ENCODE assay signal across 8 cellular contexts in the genomic region with DNA sequence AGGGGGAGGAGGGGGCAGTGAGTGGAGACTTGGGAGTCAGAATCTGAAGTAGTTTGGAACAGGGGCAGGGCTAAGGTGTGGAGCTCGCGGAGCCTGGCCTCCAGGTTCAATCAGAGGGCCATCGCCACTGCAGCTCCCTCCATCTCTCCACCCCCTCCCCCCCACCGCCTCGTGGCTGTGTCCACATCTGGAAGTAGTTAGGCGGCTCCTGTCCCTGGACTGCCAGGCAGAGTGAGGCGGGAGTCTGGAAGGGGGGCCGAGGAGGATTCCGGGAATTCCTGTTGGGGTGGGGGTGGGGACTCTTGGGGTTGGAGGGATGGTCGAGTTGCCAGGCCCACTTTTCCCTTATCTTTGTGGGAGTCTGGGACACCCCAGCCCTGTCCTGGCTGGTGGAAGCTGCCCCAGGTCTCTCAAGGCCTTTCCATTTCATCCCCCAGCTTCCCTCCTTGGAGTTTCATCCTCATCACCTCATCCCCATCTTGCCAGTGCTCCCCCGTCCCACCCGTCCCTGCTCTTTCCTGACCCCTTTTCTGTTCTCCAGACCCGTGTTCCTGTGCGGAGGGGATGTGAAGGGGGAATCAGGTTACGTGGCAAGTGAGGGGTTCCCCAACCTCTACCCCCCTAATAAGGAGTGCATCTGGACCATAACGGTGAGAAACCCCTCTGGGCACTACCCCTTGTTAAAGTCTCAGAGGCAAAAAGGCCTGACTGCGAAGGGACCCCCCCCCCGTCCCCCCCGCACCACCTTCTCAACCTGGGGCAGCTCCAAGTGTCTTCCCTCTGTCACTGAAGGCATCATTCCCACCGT. TPM values are rescaled to one million over a fixed set of nuclear protein-coding genes. Genes with fewer than 3 reads are reported as not detected.
DNase-seq lines count a peak whose midpoint lies in the region; ATAC-seq, FAIRE-seq and TF ChIP-seq lines count a peak whose summit lies in the region.

No MANE protein-coding gene starts in this region.

- H3K27ac ChIP-seq in GM12878 (ENCODE audit: control insufficient read depth, insufficient read depth) (no peak overlapping the region), liver (ENCODE audit: low read depth in 1 of 2, low read length in 2 of 2) (peak overlapping the region; percentile 43 to 47)

- H3K4me2 ChIP-seq in GM12878 (ENCODE audit: control insufficient read depth, insufficient read depth): peak overlapping the region; percentile 99; the same call in 1 of the 2 replicates

- no peak for FAIRE-seq in GM12878 (lab: Jason Lieb, UNC)

- in situ Hi-C loops in GM12878 (cut with MboI): no loop called here

- H3K27me3 ChIP-seq in GM12878 (replicated peaks in 1 of 2; ENCODE audit: control insufficient read depth in 2 of 2, insufficient read depth in 2 of 2, low read length in 1 of 2): peaks cover 2 to 5% of the 10 kb centered on the region in 2 experiments; a peak in 2 of 4 replicates
- no peaks in the 10 kb centered on the region for H3K27me3 ChIP-seq in liver (ENCODE audit: control insufficient read depth in 4 of 4, insufficient read depth in 4 of 4, low read length in 3 of 4)

- H3K36me3 ChIP-seq in GM12878 (ENCODE audit: control insufficient read depth in 2 of 2, insufficient read depth in 2 of 2, low read length in 1 of 2): no peaks in the 10 kb centered on the region
- H3K36me3 ChIP-seq in liver (ENCODE audit: control insufficient read depth in 4 of 4, insufficient read depth in 3 of 4, low read depth in 1 of 4, low read length in 3 of 4): no peaks in the 10 kb centered on the region

- H3K9me3 Mint-ChIP-seq in activated naive CD4-positive, alpha-beta T cell treated with anti-CD3 and anti-CD28 coated beads for 36 hours: no peaks in the 10 kb centered on the region

- H3K27me3 Mint-ChIP-seq in activated naive CD4-positive, alpha-beta T cell treated with anti-CD3 and anti-CD28 coated beads for 36 hours (ENCODE audit: low read depth): no peaks in the 10 kb centered on the region

- no peak for TF ChIP-seq POLR2A in GM12878 (IDR thresholded peaks at IDR 0.05; ENCODE audit: low read depth, low read length)

- ATAC-seq in GM12878 (no peak), HG03159 (IDR thresholded peaks at IDR 0.05; ENCODE audit: unreplicated experiment) (no peak), HG03135 (IDR thresholded peaks at IDR 0.05; ENCODE audit: unreplicated experiment) (no peak)

- POLR2A ChIA-PET in GM12878 (lab: Charles Lee): interaction anchor here (0.6 to 1.1 kb wide), 4 partner anchors 9 to 89 kb away, joined by 3 to 4 read pairs (median 4); a partner anchor contains a TSS

- H3K4me3 ChIP-seq in GM12878: no peak overlapping the region
- peak overlapping the region in 1 of 3 donors; percentile 30 for H3K4me3 ChIP-seq in liver (ENCODE audit: low read depth in 1 of 3, low read length in 3 of 3)

- peaks cover 10% of the 10 kb centered on the region for H3K4me1 ChIP-seq in GM12878 (ENCODE audit: control insufficient read depth, insufficient read depth, low read length)
- peaks cover 8 to 37% (median 21%) of the 10 kb centered on the region in 4 donors for H3K4me1 ChIP-seq in liver (ENCODE audit: control insufficient read depth in 4 of 4, insufficient read depth in 4 of 4, low read length in 3 of 4)

- DNase-seq in activated naive CD4-positive, alpha-beta T cell treated with anti-CD3 and anti-CD28 coated beads for 36 hours: no peak
- no peak for DNase-seq in activated naive CD4-positive, alpha-beta T cell (lab: John Stamatoyannopoulos, UW)
- no peak for DNase-seq in GM12878 (ENCODE audit: low read depth, low spot score)
- DNase-seq in ureter (ENCODE audit: low spot score): peak; percentile 89
- DNase-seq in NCI-H82 treated with DMSO at 0.1 percent for 48 hours (lab: John Stamatoyannopoulos, UW; ENCODE audit: unreplicated experiment): no peak

- SMC1A ChIA-PET in GM12878 (lab: Charles Lee; ENCODE audit: uncharacterized antibody, unreplicated experiment): interaction anchor here (1.3 kb wide), 1 partner anchor 18 kb away, joined by 6 read pairs; a partner anchor contains a TSS

- TF ChIP-seq RAD21 in GM12878 (IDR thresholded peaks at IDR 0.05; ENCODE audit: insufficient read depth, low read depth, low read length) (no peak), liver (IDR thresholded peaks at IDR 0.05) (no peak)

- peaks cover 12% of the 10 kb centered on the region for H3K4me1 Mint-ChIP-seq in activated naive CD4-positive, alpha-beta T cell treated with anti-CD3 and anti-CD28 coated beads for 36 hours (ENCODE audit: low read depth)

- 71% methylated on average over 15 of the region's 20 CpGs for WGBS in GM12878 (ENCODE audit: insufficient coverage, insufficient replicate concordance, low lambda C conversion rate, missing lambda C conversion rate)
- 51% methylated on average over 20 of the region's 20 CpGs for WGBS in liver

- no peaks in the 10 kb centered on the region for H3K79me2 ChIP-seq in GM12878 (ENCODE audit: control insufficient read depth, insufficient read depth, low read length)

- no peak for TF ChIP-seq EP300 in GM12878 (IDR thresholded peaks at IDR 0.05; ENCODE audit: borderline replicate concordance in 1 of 2, control insufficient read depth in 1 of 2, low read depth in 2 of 2, low read length in 2 of 2)

- RAD21 ChIA-PET in GM12878 (lab: Charles Lee; ENCODE audit: unreplicated experiment): interaction anchor here (0.6 to 1.4 kb wide), 3 partner anchors 17 to 103 kb away, joined by 3 to 4 read pairs (median 3); a partner anchor contains a TSS

- H2AFZ ChIP-seq in GM12878 (ENCODE audit: control insufficient read depth, low read depth, low read length): no peak overlapping the region

- no peak overlapping the region for H3K9ac ChIP-seq in GM12878 (ENCODE audit: control insufficient read depth, insufficient read depth, low read length)
- no peak overlapping the region for H3K9ac ChIP-seq in liver (ENCODE audit: low read depth in 1 of 2, low read length in 2 of 2)

- H3K36me3 Mint-ChIP-seq in activated naive CD4-positive, alpha-beta T cell treated with anti-CD3 and anti-CD28 coated beads for 36 hours (ENCODE audit: low read depth): no peaks in the 10 kb centered on the region

- no peak overlapping the region for H3K27ac Mint-ChIP-seq in activated naive CD4-positive, alpha-beta T cell treated with anti-CD3 and anti-CD28 coated beads for 36 hours

- H4K20me1 ChIP-seq in GM12878 (ENCODE audit: control insufficient read depth, insufficient read depth): no peaks in the 10 kb centered on the region

- H3K4me3 Mint-ChIP-seq in activated naive CD4-positive, alpha-beta T cell treated with anti-CD3 and anti-CD28 coated beads for 36 hours: peak overlapping the region; percentile 75

- H3K9me3 ChIP-seq in GM12878 (replicated peaks; ENCODE audit: control insufficient read depth, insufficient read depth, low read length): no peaks in the 10 kb centered on the region
- H3K9me3 ChIP-seq in liver (ENCODE audit: control insufficient read depth in 4 of 4, low read length in 3 of 4): no peaks in the 10 kb centered on the region

- no TSS peak for BruUV-seq in GM12878 (replicated peaks; lab: Mats Ljungman, UMichigan)

- CTCF ChIA-PET in activated naive CD4-positive, alpha-beta T cell treated with anti-CD3 and anti-CD28 coated beads for 36 hours (lab: Charles Lee): interaction anchor here (1.2 to 1.7 kb wide), 3 partner anchors 89 to 123 kb away, joined by 3 to 8 read pairs (median 4); a partner anchor contains a TSS
- CTCF ChIA-PET in GM12878 (lab: Yijun Ruan, JAX): interaction anchor here (1.5 to 2.2 kb wide), 4 partner anchors 9 to 87 kb away, joined by 4 to 6 read pairs (median 4); a partner anchor contains a TSS

- intact Hi-C loops in activated naive CD4-positive, alpha-beta T cell treated with anti-CD3 and anti-CD28 coated beads for 36 hours (cut with micrococcal nuclease): no loop called here
- intact Hi-C loops in GM12878 (cut with micrococcal nuclease; ENCODE audit: unreplicated experiment): no loop called here

- TF ChIP-seq CTCF in GM12878 (IDR thresholded peaks at IDR 0.05 in 2 of 3, conservative IDR thresholded peaks at IDR 0.05 in 1 of 3; ENCODE audit: control insufficient read depth in 2 of 3, extremely low read depth in 1 of 3, insufficient read depth in 1 of 3, low read depth in 3 of 3, low read length in 3 of 3) (no peak), liver (IDR thresholded peaks at IDR 0.05; ENCODE audit: low read depth, low read length, missing input control) (no peak)

RNA-seq across cellular contexts. Expression of a gene that starts 0.9 kb away (rescaled TPM):
- 1 to 10 TPM; 5.8 to 6.8 TPM for total RNA-seq in activated naive CD4-positive, alpha-beta T cell treated with anti-CD3 and anti-CD28 coated beads for 36 hours
- 1.6 TPM in 1 of 2 replicates, not detected in the other for total RNA-seq in GM12878 (2013; cell fraction: nucleolus; rRNA removed)
- total RNA-seq in GM12878 (2014; rRNA removed) (0.85 and 0.87 TPM in 2 replicates), GM12878 (2014; rRNA removed; fragmentation: Illumina TruSeq; extraction: Trizol) (0.32 and 0.40 TPM in 2 replicates), GM12878 (2021) (2.5 and 3.4 TPM in 2 replicates), liver (10 to 100 TPM in 1 of 2 donors, 1 to 10 TPM in 1; 6.7 to 13.1 TPM), ureter (76.4 TPM)
- 1.1 TPM for polyA plus RNA-seq in GM12878 (2011; ENCODE audit: low read depth)
- polyA plus RNA-seq in GM12878 (2011; rRNA removed) (0.56 and 0.88 TPM in 2 replicates), GM12878 (2014; fragmentation: Illumina TruSeq; extraction: Trizol) (0.57 and 1.0 TPM in 2 replicates), GM12878 (2014; fragmentation: Nextera tagmentation; extraction: Ambion mirVana) (under 1 TPM; 0.27 to 0.45 TPM), GM12878 (2014; rRNA removed) (2.2 and 2.9 TPM in 2 replicates), GM12878 (2016; fragmentation: Nextera tagmentation; extraction: Ambion mirVana) (1 to 10 TPM; 1.8 to 2.7 TPM), liver (10 to 100 TPM; 10.4 to 38.2 TPM)
- polyA plus RNA-seq in GM12878 (2011; cell fraction: cytosol; rRNA removed): 1.1 and 1.4 TPM in 2 replicates
- polyA plus RNA-seq in GM12878 (2011; cell fraction: nucleus; rRNA removed): 8.6 and 9.6 TPM in 2 replicates
- 4.3 and 5.7 TPM in 2 replicates for polyA plus RNA-seq in GM12878 (2012)
- 0.36 TPM in 1 of 2 replicates, not detected in the other for polyA minus RNA-seq in GM12878 (2011; rRNA and poly(A)+ RNA removed)
- not detected in 2 replicates for polyA minus RNA-seq in GM12878 (2011; cell fraction: cytosol; rRNA and poly(A)+ RNA removed)
- 1.8 and 2.7 TPM in 2 replicates for polyA minus RNA-seq in GM12878 (2011; cell fraction: nucleus; rRNA and poly(A)+ RNA removed)

RNA-seq across cellular contexts. Expression of a gene that starts 9.2 kb away (rescaled TPM):
- total RNA-seq in activated naive CD4-positive, alpha-beta T cell treated with anti-CD3 and anti-CD28 coated beads for 36 hours: 10 to 100 TPM; 12.3 to 13.0 TPM
- total RNA-seq in GM12878 (2013; cell fraction: nucleolus; rRNA removed): 2.1 and 2.3 TPM in 2 replicates
- total RNA-seq in GM12878 (2014; rRNA removed) (4.4 and 6.7 TPM in 2 replicates), GM12878 (2014; rRNA removed; fragmentation: Illumina TruSeq; extraction: Trizol) (1.8 and 2.6 TPM in 2 replicates), GM12878 (2021) (7.7 and 7.8 TPM in 2 replicates), liver (1 to 10 TPM; 3.5 to 6.3 TPM), ureter (18.0 TPM)
- polyA plus RNA-seq in GM12878 (2011; ENCODE audit: low read depth): 4.1 TPM
- polyA plus RNA-seq in GM12878 (2011; rRNA removed) (0.71 and 1.7 TPM in 2 replicates), GM12878 (2014; fragmentation: Illumina TruSeq; extraction: Trizol) (1.2 and 2.9 TPM in 2 replicates), GM12878 (2014; fragmentation: Nextera tagmentation; extraction: Ambion mirVana) (1 to 10 TPM in 1 of 2 experiments, under 1 TPM in 1; 0.61 to 1.2 TPM), GM12878 (2014; rRNA removed) (5.3 and 9.0 TPM in 2 replicates), GM12878 (2016; fragmentation: Nextera tagmentation; extraction: Ambion mirVana) (10 to 100 TPM in 1 of 2 experiments, 1 to 10 TPM in 1; 9.3 to 13.6 TPM), liver (10 to 100 TPM; 10.8 to 15.7 TPM)
- polyA plus RNA-seq in GM12878 (2011; cell fraction: cytosol; rRNA removed): 2.7 and 3.3 TPM in 2 replicates
- 8.5 and 8.7 TPM in 2 replicates for polyA plus RNA-seq in GM12878 (2011; cell fraction: nucleus; rRNA removed)
- 11.0 and 11.9 TPM in 2 replicates for polyA plus RNA-seq in GM12878 (2012)
- polyA minus RNA-seq in GM12878 (2011; rRNA and poly(A)+ RNA removed): 0.29 and 2.3 TPM in 2 replicates
- 1.4 and 2.8 TPM in 2 replicates for polyA minus RNA-seq in GM12878 (2011; cell fraction: cytosol; rRNA and poly(A)+ RNA removed)
- 2.3 and 3.0 TPM in 2 replicates for polyA minus RNA-seq in GM12878 (2011; cell fraction: nucleus; rRNA and poly(A)+ RNA removed)

RNA-seq across cellular contexts. Expression of a gene that starts 17.0 kb away (rescaled TPM):
- total RNA-seq in activated naive CD4-positive, alpha-beta T cell treated with anti-CD3 and anti-CD28 coated beads for 36 hours: 1 to 10 TPM; 1.5 to 2.6 TPM
- 1.7 and 2.4 TPM in 2 replicates for total RNA-seq in GM12878 (2013; cell fraction: nucleolus; rRNA removed)
- total RNA-seq in GM12878 (2014; rRNA removed) (0.11 and 0.16 TPM in 2 replicates), GM12878 (2014; rRNA removed; fragmentation: Illumina TruSeq; extraction: Trizol) (0.23 and 0.31 TPM in 2 replicates), GM12878 (2021) (not detected in 2 replicates), liver (1 to 10 TPM in 1 of 2 donors, under 1 TPM in 1; 0.67 to 1.3 TPM), ureter (0.29 TPM)
- not detected for polyA plus RNA-seq in GM12878 (2011; ENCODE audit: low read depth)
- polyA plus RNA-seq in GM12878 (2011; rRNA removed) (0.78 and 0.96 TPM in 2 replicates), GM12878 (2014; fragmentation: Illumina TruSeq; extraction: Trizol) (0.24 TPM in 1 of 2 replicates, not detected in the other), GM12878 (2014; fragmentation: Nextera tagmentation; extraction: Ambion mirVana) (not detected), GM12878 (2014; rRNA removed) (0.30 and 0.60 TPM in 2 replicates), GM12878 (2016; fragmentation: Nextera tagmentation; extraction: Ambion mirVana) (under 1 TPM in 1 of 2 experiments, not detected in 1; 0.19 TPM), liver (under 1 TPM; 0.25 to 0.32 TPM)
- 0.74 and 0.88 TPM in 2 replicates for polyA plus RNA-seq in GM12878 (2011; cell fraction: cytosol; rRNA removed)
- polyA plus RNA-seq in GM12878 (2011; cell fraction: nucleus; rRNA removed): 2.2 and 2.8 TPM in 2 replicates
- polyA plus RNA-seq in GM12878 (2012): 0.09 and 0.48 TPM in 2 replicates
- 1.2 and 2.0 TPM in 2 replicates for polyA minus RNA-seq in GM12878 (2011; rRNA and poly(A)+ RNA removed)
- not detected in 2 replicates for polyA minus RNA-seq in GM12878 (2011; cell fraction: cytosol; rRNA and poly(A)+ RNA removed)
- 0.73 and 1.2 TPM in 2 replicates for polyA minus RNA-seq in GM12878 (2011; cell fraction: nucleus; rRNA and poly(A)+ RNA removed)

RNA-seq across cellular contexts. Expression of a gene that starts 17.2 kb away (rescaled TPM):
- total RNA-seq in activated naive CD4-positive, alpha-beta T cell treated with anti-CD3 and anti-CD28 coated beads for 36 hours: 10 to 100 TPM; 78.0 to 81.2 TPM
- 63.4 and 80.4 TPM in 2 replicates for total RNA-seq in GM12878 (2013; cell fraction: nucleolus; rRNA removed)
- total RNA-seq in GM12878 (2014; rRNA removed) (38.1 and 41.9 TPM in 2 replicates), GM12878 (2014; rRNA removed; fragmentation: Illumina TruSeq; extraction: Trizol) (10.9 and 11.9 TPM in 2 replicates), GM12878 (2021) (82.6 and 96.7 TPM in 2 replicates), liver (10 to 100 TPM in 1 of 2 donors, 1 to 10 TPM in 1; 8.2 to 25.8 TPM), ureter (52.4 TPM)
- polyA plus RNA-seq in GM12878 (2011; ENCODE audit: low read depth): 11.7 TPM
- polyA plus RNA-seq in GM12878 (2011; rRNA removed) (7.6 and 15.4 TPM in 2 replicates), GM12878 (2014; fragmentation: Illumina TruSeq; extraction: Trizol) (2.7 and 10.8 TPM in 2 replicates), GM12878 (2014; fragmentation: Nextera tagmentation; extraction: Ambion mirVana) (1 to 10 TPM in 1 of 2 experiments, under 1 TPM in 1; 0.58 to 1.7 TPM), GM12878 (2014; rRNA removed) (68.0 and 84.2 TPM in 2 replicates), GM12878 (2016; fragmentation: Nextera tagmentation; extraction: Ambion mirVana) (10 to 100 TPM; 41.4 to 64.0 TPM), liver (10 to 100 TPM in 1 of 2 donors, 1 to 10 TPM in 1; 9.1 to 16.9 TPM)
- polyA plus RNA-seq in GM12878 (2011; cell fraction: cytosol; rRNA removed): 17.3 and 25.9 TPM in 2 replicates
- polyA plus RNA-seq in GM12878 (2011; cell fraction: nucleus; rRNA removed): 141 and 178 TPM in 2 replicates
- 29.9 and 33.1 TPM in 2 replicates for polyA plus RNA-seq in GM12878 (2012)
- 9.2 and 21.5 TPM in 2 replicates for polyA minus RNA-seq in GM12878 (2011; rRNA and poly(A)+ RNA removed)
- polyA minus RNA-seq in GM12878 (2011; cell fraction: cytosol; rRNA and poly(A)+ RNA removed): 10.2 and 24.1 TPM in 2 replicates
- 31.4 and 55.1 TPM in 2 replicates for polyA minus RNA-seq in GM12878 (2011; cell fraction: nucleus; rRNA and poly(A)+ RNA removed)

RNA-seq across cellular contexts. Expression of a gene that starts 29.4 kb away (rescaled TPM):
- total RNA-seq in activated naive CD4-positive, alpha-beta T cell treated with anti-CD3 and anti-CD28 coated beads for 36 hours: 10 to 100 TPM; 13.7 to 15.7 TPM
- total RNA-seq in GM12878 (2013; cell fraction: nucleolus; rRNA removed): 2.1 TPM in 1 of 2 replicates, not detected in the other
- total RNA-seq in GM12878 (2014; rRNA removed) (1.8 and 1.9 TPM in 2 replicates), GM12878 (2014; rRNA removed; fragmentation: Illumina TruSeq; extraction: Trizol) (0.18 and 0.83 TPM in 2 replicates), GM12878 (2021) (7.0 and 8.3 TPM in 2 replicates), liver (under 1 TPM in 1 of 2 donors, not detected in 1; 0.33 TPM), ureter (2.8 TPM)
- polyA plus RNA-seq in GM12878 (2011; ENCODE audit: low read depth): 4.0 TPM
- polyA plus RNA-seq in GM12878 (2011; rRNA removed) (0.19 and 0.60 TPM in 2 replicates), GM12878 (2014; fragmentation: Illumina TruSeq; extraction: Trizol) (0.15 TPM in 1 of 2 replicates, not detected in the other), GM12878 (2014; fragmentation: Nextera tagmentation; extraction: Ambion mirVana) (1 to 10 TPM in 1 of 2 experiments, under 1 TPM in 1; 0.14 to 1.1 TPM), GM12878 (2014; rRNA removed) (8.6 and 12.5 TPM in 2 replicates), GM12878 (2016; fragmentation: Nextera tagmentation; extraction: Ambion mirVana) (1 to 10 TPM; 1.1 to 2.8 TPM), liver (under 1 TPM; 0.56 to 0.84 TPM)
- polyA plus RNA-seq in GM12878 (2011; cell fraction: cytosol; rRNA removed): 0.81 and 1.7 TPM in 2 replicates
- 21.7 and 26.8 TPM in 2 replicates for polyA plus RNA-seq in GM12878 (2011; cell fraction: nucleus; rRNA removed)
- polyA plus RNA-seq in GM12878 (2012): 5.1 and 6.3 TPM in 2 replicates
- polyA minus RNA-seq in GM12878 (2011; rRNA and poly(A)+ RNA removed): not detected in 2 replicates
- polyA minus RNA-seq in GM12878 (2011; cell fraction: cytosol; rRNA and poly(A)+ RNA removed): not detected in 2 replicates
- 1.5 and 3.0 TPM in 2 replicates for polyA minus RNA-seq in GM12878 (2011; cell fraction: nucleus; rRNA and poly(A)+ RNA removed)
